In the genomic region with DNA sequence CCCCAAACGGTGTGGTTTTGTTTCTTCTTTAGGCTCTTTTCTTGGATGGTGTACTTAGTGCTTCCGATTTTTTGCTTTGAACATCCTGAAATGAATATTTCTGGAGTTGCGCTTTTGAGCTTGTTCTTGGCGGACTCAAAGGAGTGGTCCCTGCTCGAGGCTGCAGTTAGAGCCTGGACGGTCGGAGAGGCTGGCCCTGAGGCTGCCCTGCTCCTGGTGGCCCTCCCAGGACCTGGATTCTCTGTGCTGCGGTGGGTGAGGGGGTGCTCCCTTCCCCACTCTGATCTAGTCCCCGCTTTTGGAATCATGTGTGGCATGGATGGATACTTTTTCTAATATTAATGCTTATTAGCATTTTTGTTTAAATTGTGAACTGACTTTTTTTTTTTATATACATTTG, we compare ENCODE assay signal across 37 cellular contexts.
"Had no signal": no experiment of that assay in that cellular context is flagged by ENCODE, and none has a peak within 500 bp of the region (broad histone marks: within the 10 kb centered on the region; RNA-seq: fewer than 3 reads in every experiment).

No MANE protein-coding gene starts in this region.

- H3K36me3 Mint-ChIP-seq: activated CD4-positive, alpha-beta memory T cell treated with anti-CD3 and anti-CD28 coated beads for 36 hours; activated naive CD4-positive, alpha-beta T cell treated with anti-CD3 and anti-CD28 coated beads, Interleukin-2, amount 50 U/mL, for 72 hours; activated naive CD8-positive, alpha-beta T cell treated with anti-CD3 and anti-CD28 coated beads for 36 hours had no signal

- H3K27me3 ChIP-seq: body of pancreas, brain microvascular endothelial cell had no signal

- H3K4me1 ChIP-seq: adrenal gland, body of pancreas, breast epithelium had no signal

- H3K27ac Mint-ChIP-seq: activated B cell treated with CpG ODN at 0.5 μM for 24 hours; activated CD4-positive, alpha-beta memory T cell treated with anti-CD3 and anti-CD28 coated beads for 36 hours; activated CD4-positive, alpha-beta T cell treated with anti-CD3 and anti-CD28 coated beads, Interleukin-2, amount 10 ng/mL, durations not matched to agents 24 days and 14 days; activated CD8-positive, alpha-beta T cell treated with anti-CD3 and anti-CD28 coated beads for 36 hours; activated naive CD4-positive, alpha-beta T cell treated with anti-CD3 and anti-CD28 coated beads for 36 hours; activated naive CD4-positive, alpha-beta T cell treated with anti-CD3 and anti-CD28 coated beads, Interleukin-2, amount 50 U/mL, for 72 hours; activated naive CD8-positive, alpha-beta T cell treated with anti-CD3 and anti-CD28 coated beads for 36 hours; activated T-cell treated with anti-CD3 and anti-CD28 coated beads, Interleukin-2, amount 50 U/mL, for 72 hours; activated T-helper 1 cell treated with anti-CD3 and anti-CD28 coated beads, Interleukin-12 subunit alpha, Interleukin-12 subunit beta, Interleukin-2, Interleukin-4 antibody, amounts not matched to agents 30 ng/mL and 10 ng/mL and 1 ng/mL, durations not matched to agents 14 hours and 24 hours and 36 hours; activated T-helper 17 cell treated with anti-CD3 and anti-CD28 coated beads, Interleukin-2, amount 50 U/mL, for 72 hours; T-helper 1 cell treated with Interleukin-12 subunit alpha and Interleukin-12 subunit beta and Interleukin-4 antibody, amounts not matched to agents 30 μg/mL and 1 μg/mL, for 36 hours; T-helper 2 cell treated with Interferon-gamma antibody and Interleukin-4, amounts not matched to agents 5 μg/mL and 100 μg/mL, for 36 hours had no signal

- H3K4me1 Mint-ChIP-seq: activated B cell treated with CpG ODN at 0.5 μM for 24 hours; activated CD4-positive, alpha-beta T cell treated with anti-CD3 and anti-CD28 coated beads, Interleukin-2, amount 10 ng/mL, durations not matched to agents 24 days and 14 days; activated naive CD8-positive, alpha-beta T cell treated with anti-CD3 and anti-CD28 coated beads for 36 hours; activated T-helper 17 cell treated with anti-CD3 and anti-CD28 coated beads, Interleukin-2, amount 50 U/mL, for 72 hours; central memory CD8-positive, alpha-beta T cell had no signal

- H3K27ac ChIP-seq: adrenal gland, body of pancreas, brain microvascular endothelial cell, breast epithelium, VCaP had no signal

- ATAC-seq: activated CD8-positive, alpha-beta T cell treated with anti-CD3 and anti-CD28 coated beads for 36 hours; activated naive CD4-positive, alpha-beta T cell treated with anti-CD3 and anti-CD28 coated beads, Interleukin-2, amount 50 U/mL, for 72 hours; activated T-cell treated with anti-CD3 and anti-CD28 coated beads, Interleukin-2, amount 50 U/mL, for 4 hours; activated T-cell treated with anti-CD3 and anti-CD28 coated beads, Interleukin-2, amount 50 U/mL, for 72 hours; activated T-helper 17 cell treated with anti-CD3 and anti-CD28 coated beads, Interleukin-2, amount 50 U/mL, for 72 hours; body of pancreas had no signal

- DNase-seq: activated B cell treated with CpG ODN at 0.5 μM for 24 hours; activated CD4-positive, alpha-beta memory T cell treated with anti-CD3 and anti-CD28 coated beads for 36 hours; activated CD4-positive, alpha-beta T cell treated with anti-CD3 and anti-CD28 coated beads for 4 hours; activated CD4-positive, alpha-beta T cell treated with anti-CD3 and anti-CD28 coated beads, Interleukin-2, amount 10 ng/mL, durations not matched to agents 24 days and 14 days; activated CD4-positive, alpha-beta T cell treated with anti-CD3 and anti-CD28 coated beads, Interleukin-2, amount 50 U/mL, for 1 hour; activated CD4-positive, alpha-beta T cell treated with anti-CD3 and anti-CD28 coated beads, Interleukin-2, amount 50 U/mL, for 4 hours; activated CD4-positive, CD25-positive, alpha-beta regulatory T cell treated with anti-CD3 and anti-CD28 coated beads, Interleukin-2, amount 50 U/mL, for 72 hours; activated CD8-positive, alpha-beta memory T cell treated with anti-CD3 and anti-CD28 coated beads, Interleukin-2, amount 50 U/mL, for 4 hours; activated CD8-positive, alpha-beta T cell treated with anti-CD3 and anti-CD28 coated beads for 36 hours; activated effector memory CD4-positive, alpha-beta T cell treated with anti-CD3 and anti-CD28 coated beads, Interleukin-2, amount 50 U/mL, for 16 hours; activated gamma-delta T cell treated with Interleukin-2 at 50 U/mL for 16 hours; activated naive CD4-positive, alpha-beta T cell; activated naive CD4-positive, alpha-beta T cell treated with anti-CD3 and anti-CD28 coated beads for 36 hours; activated naive CD4-positive, alpha-beta T cell treated with anti-CD3 and anti-CD28 coated beads, Interleukin-2, amount 50 U/mL, for 16 hours; activated naive CD8-positive, alpha-beta T cell treated with anti-CD3 and anti-CD28 coated beads for 36 hours; activated T-cell treated with anti-CD3 and anti-CD28 coated beads for 4 hours; activated T-cell treated with anti-CD3 and anti-CD28 coated beads, Interleukin-2, amount 50 U/mL, for 1 hour; activated T-cell treated with anti-CD3 and anti-CD28 coated beads, Interleukin-2, amount 50 U/mL, for 4 hours; activated T-cell treated with anti-CD3 and anti-CD28 coated beads, Interleukin-2, amount 50 U/mL, for 72 hours; adrenal gland; amniotic stem cell; aorta; body of pancreas; brain microvascular endothelial cell; caudate nucleus; cerebellar nuclear complex; T-helper 1 cell; T-helper 2 cell; T-helper 9 cell had no signal

- H3K4me3 ChIP-seq: adrenal gland, body of pancreas, breast epithelium had no signal

- H3K9me3 ChIP-seq: adrenal gland, body of pancreas, breast epithelium had no signal

- H3K4me3 Mint-ChIP-seq: activated B cell treated with CpG ODN at 0.5 μM for 24 hours; activated CD4-positive, alpha-beta memory T cell treated with anti-CD3 and anti-CD28 coated beads for 36 hours; activated CD4-positive, alpha-beta T cell treated with anti-CD3 and anti-CD28 coated beads, Interleukin-2, amount 10 ng/mL, durations not matched to agents 24 days and 14 days; activated CD8-positive, alpha-beta T cell treated with anti-CD3 and anti-CD28 coated beads for 36 hours; activated naive CD4-positive, alpha-beta T cell treated with anti-CD3 and anti-CD28 coated beads for 36 hours; activated naive CD8-positive, alpha-beta T cell treated with anti-CD3 and anti-CD28 coated beads for 36 hours; activated T-cell treated with anti-CD3 and anti-CD28 coated beads, Interleukin-2, amount 50 U/mL, for 4 hours; activated T-cell treated with anti-CD3 and anti-CD28 coated beads, Interleukin-2, amount 50 U/mL, for 72 hours; activated T-helper 1 cell treated with anti-CD3 and anti-CD28 coated beads, Interleukin-12 subunit alpha, Interleukin-12 subunit beta, Interleukin-2, Interleukin-4 antibody, amounts not matched to agents 30 ng/mL and 10 ng/mL and 1 ng/mL, durations not matched to agents 14 hours and 24 hours and 36 hours; activated T-helper 17 cell treated with anti-CD3 and anti-CD28 coated beads, Interleukin-2, amount 50 U/mL, for 72 hours; central memory CD8-positive, alpha-beta T cell; T-helper 1 cell treated with Interleukin-12 subunit alpha and Interleukin-12 subunit beta and Interleukin-4 antibody, amounts not matched to agents 30 μg/mL and 1 μg/mL, for 36 hours; T-helper 2 cell treated with Interferon-gamma antibody and Interleukin-4, amounts not matched to agents 5 μg/mL and 100 μg/mL, for 36 hours had no signal

- H3K27me3 Mint-ChIP-seq: activated CD8-positive, alpha-beta T cell treated with anti-CD3 and anti-CD28 coated beads for 36 hours had no signal

- H3K9me3 Mint-ChIP-seq: activated B cell treated with CpG ODN at 0.5 μM for 24 hours; activated CD4-positive, alpha-beta memory T cell treated with anti-CD3 and anti-CD28 coated beads for 36 hours; activated CD4-positive, alpha-beta T cell treated with anti-CD3 and anti-CD28 coated beads, Interleukin-2, amount 10 ng/mL, durations not matched to agents 24 days and 14 days; activated CD8-positive, alpha-beta T cell treated with anti-CD3 and anti-CD28 coated beads for 36 hours; activated naive CD4-positive, alpha-beta T cell treated with anti-CD3 and anti-CD28 coated beads for 36 hours; activated naive CD4-positive, alpha-beta T cell treated with anti-CD3 and anti-CD28 coated beads, Interleukin-2, amount 50 U/mL, for 72 hours; activated naive CD8-positive, alpha-beta T cell treated with anti-CD3 and anti-CD28 coated beads for 36 hours; activated T-cell treated with anti-CD3 and anti-CD28 coated beads, Interleukin-2, amount 50 U/mL, for 4 hours; activated T-cell treated with anti-CD3 and anti-CD28 coated beads, Interleukin-2, amount 50 U/mL, for 72 hours; activated T-helper 1 cell treated with anti-CD3 and anti-CD28 coated beads, Interleukin-12 subunit alpha, Interleukin-12 subunit beta, Interleukin-2, Interleukin-4 antibody, amounts not matched to agents 30 ng/mL and 10 ng/mL and 1 ng/mL, durations not matched to agents 14 hours and 24 hours and 36 hours; activated T-helper 17 cell treated with anti-CD3 and anti-CD28 coated beads, Interleukin-2, amount 50 U/mL, for 72 hours; central memory CD8-positive, alpha-beta T cell; T-helper 1 cell treated with Interleukin-12 subunit alpha and Interleukin-12 subunit beta and Interleukin-4 antibody, amounts not matched to agents 30 μg/mL and 1 μg/mL, for 36 hours; T-helper 2 cell treated with Interferon-gamma antibody and Interleukin-4, amounts not matched to agents 5 μg/mL and 100 μg/mL, for 36 hours had no signal

- H3K36me3 ChIP-seq: adrenal gland, brain microvascular endothelial cell, breast epithelium had no signal
